Comparison of ENCODE assay signal across 8 cellular contexts in the genomic region with DNA sequence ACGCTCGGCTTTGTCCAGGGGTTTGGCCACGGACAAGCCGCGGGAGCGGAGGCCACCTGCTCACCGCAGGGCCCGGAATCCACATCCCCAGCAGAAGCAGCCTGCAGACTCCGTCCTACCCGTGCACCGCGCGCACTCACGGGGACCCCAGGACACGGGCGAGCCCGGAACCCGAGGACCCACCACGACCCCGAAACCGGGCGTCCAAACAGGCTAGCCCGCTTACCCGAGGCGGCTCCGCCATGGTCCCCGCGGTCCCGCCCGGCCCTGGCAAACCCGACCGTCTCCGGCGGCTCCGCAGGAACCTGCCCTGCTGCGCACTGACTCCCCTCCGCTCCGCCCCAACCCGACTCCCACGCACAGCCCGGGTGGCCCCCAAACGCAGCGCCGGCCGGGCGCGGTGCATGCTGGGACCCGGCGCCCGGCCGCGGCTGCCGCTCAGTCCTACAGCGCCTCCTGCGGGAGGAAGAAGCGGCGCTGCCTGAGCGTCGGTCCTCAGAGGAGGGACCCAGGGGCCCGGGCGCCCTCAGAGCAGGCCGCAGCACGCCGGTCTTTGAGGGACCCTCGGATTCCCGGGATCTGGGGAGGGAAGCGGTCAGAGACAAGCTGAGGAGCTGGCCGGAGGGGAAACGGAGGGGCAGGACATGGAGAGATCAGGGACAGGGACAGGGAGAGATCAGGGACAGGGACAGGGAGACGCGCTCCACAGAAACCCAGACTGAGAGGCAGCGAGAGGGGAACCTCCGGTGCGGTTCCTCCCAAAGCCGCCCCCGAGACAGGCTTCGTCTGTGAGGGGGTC.
DNase-seq lines count a peak whose midpoint lies in the region; ATAC-seq lines count a peak whose summit lies in the region.

A gene with protein sequence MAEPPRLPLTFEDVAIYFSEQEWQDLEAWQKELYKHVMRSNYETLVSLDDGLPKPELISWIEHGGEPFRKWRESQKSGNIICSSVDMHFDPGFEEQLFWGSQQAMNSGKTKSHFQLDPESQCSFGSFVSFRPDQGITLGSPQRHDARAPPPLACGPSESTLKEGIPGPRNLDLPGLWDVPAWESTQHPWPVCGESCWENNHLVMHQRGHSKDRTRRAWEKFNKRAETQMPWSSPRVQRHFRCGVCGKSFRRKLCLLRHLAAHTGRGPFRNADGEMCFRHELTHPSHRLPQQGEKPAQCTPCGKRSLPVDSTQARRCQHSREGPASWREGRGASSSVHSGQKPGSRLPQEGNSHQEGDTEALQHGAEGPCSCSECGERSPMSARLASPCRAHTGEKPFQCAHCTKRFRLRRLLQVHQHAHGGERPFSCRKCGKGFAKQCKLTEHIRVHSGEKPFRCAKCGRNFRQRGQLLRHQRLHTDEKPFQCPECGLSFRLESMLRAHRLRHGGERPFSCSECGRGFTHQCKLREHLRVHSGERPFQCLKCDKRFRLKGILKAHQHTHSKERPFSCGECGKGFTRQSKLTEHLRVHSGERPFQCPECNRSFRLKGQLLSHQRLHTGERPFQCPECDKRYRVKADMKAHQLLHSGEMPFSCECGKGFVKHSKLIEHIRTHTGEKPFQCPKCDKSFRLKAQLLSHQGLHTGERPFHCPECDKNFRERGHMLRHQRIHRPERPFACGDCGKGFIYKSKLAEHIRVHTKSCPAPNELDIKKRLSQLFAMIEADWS (minus strand): TSS at position 322 of the 799 bp plus-strand sequence. CDS start 78 bp downstream, at position 244.

- ATAC-seq in GM19023 (IDR thresholded peaks at IDR 0.05; ENCODE audit: unreplicated experiment): peak; percentile 78
- peak; percentile 89 for ATAC-seq in HG03196 (IDR thresholded peaks at IDR 0.05; ENCODE audit: unreplicated experiment)

- peak; percentile 97 for DNase-seq in AG20443 (ENCODE audit: low spot score)
- DNase-seq in NCI-H2227 treated with DMSO at 0.1 percent for 48 hours (lab: John Stamatoyannopoulos, UW): peak; percentile 93
- DNase-seq in activated CD4-positive, CD25-positive, alpha-beta regulatory T cell (lab: John Stamatoyannopoulos, UW): peak; percentile 83 to 91 (median 91)
- peak; percentile 88 for DNase-seq in central memory CD4-positive, alpha-beta T cell
- peak; percentile 84 for DNase-seq in kidney glomerular epithelial cell (lab: John Stamatoyannopoulos, UW)
- peak; percentile 90 to 94 for DNase-seq in stimulated activated CD4-positive, alpha-beta T cell treated with anti-CD3 and anti-CD28 coated beads, Interleukin-15, amount 100 ng/mL, for 48 hours (ENCODE audit: low read depth in 2 of 2)

Comparison
In these comparisons a context has a peak if more than half of its experiments do, and no peak if none do; other contexts are left out.
1. Peak in every context shown above with its lines: DNase-seq and ATAC-seq.